1 cellular context compared by ENCODE assay signal in the genomic region with DNA sequence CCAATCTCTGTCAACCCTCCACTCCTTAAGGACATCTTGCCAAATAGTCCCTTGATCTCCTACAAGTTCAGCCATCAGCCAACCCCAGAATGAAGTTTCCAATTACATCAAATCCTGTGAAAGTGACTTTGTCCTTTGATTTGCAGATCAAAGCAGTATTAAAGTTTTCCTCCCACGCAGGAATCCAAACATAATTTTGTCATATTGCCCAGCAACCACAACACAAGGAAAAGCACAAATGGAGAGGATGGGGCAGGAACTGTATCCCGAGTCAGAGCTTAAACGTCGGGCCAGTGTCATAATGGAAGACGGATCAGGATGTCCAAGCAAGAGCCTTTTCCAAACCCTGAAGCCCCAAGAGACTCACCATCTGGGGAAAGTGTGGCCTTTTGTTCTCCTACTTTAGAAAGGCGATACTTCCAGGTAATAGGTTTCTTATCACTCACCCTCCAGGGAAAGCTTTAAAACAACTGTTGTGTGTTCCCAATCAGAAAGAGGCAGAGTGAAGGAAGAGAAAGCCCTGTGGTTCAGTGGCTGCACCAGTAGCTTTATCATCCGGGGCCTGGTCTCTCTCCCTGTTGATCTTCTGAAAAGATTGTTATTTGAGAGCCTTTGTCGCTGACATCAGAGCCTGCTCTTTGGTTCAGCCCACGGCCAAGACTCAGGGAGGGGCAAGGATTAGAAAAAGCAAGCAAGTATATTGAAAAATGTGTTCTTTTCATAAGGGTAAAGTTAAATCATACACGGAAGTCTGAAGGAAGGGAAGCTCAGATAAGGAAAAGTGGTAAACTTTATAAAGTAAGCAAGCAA.
TF ChIP-seq lines count a peak whose summit lies in the region.

No MANE protein-coding gene starts in this region.

TF ChIP-seq in HepG2, 621 proteins besides CTCF, POLR2A, EP300 and RAD21 (continued from another document):
- TF ChIP-seq, protein P1, sequence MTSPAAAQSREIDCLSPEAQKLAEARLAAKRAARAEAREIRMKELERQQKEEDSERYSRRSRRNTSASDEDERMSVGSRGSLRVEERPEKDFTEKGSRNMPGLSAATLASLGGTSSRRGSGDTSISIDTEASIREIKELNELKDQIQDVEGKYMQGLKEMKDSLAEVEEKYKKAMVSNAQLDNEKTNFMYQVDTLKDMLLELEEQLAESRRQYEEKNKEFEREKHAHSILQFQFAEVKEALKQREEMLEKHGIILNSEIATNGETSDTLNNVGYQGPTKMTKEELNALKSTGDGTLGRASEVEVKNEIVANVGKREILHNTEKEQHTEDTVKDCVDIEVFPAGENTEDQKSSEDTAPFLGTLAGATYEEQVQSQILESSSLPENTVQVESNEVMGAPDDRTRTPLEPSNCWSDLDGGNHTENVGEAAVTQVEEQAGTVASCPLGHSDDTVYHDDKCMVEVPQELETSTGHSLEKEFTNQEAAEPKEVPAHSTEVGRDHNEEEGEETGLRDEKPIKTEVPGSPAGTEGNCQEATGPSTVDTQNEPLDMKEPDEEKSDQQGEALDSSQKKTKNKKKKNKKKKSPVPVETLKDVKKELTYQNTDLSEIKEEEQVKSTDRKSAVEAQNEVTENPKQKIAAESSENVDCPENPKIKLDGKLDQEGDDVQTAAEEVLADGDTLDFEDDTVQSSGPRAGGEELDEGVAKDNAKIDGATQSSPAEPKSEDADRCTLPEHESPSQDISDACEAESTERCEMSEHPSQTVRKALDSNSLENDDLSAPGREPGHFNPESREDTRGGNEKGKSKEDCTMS (CRISPR knock-in tag; conservative IDR thresholded peaks at IDR 0.05) = no peak
- TF ChIP-seq BCL6 (CRISPR knock-in tag; IDR thresholded peaks at IDR 0.05) = no peak
- TF ChIP-seq, protein P2, sequence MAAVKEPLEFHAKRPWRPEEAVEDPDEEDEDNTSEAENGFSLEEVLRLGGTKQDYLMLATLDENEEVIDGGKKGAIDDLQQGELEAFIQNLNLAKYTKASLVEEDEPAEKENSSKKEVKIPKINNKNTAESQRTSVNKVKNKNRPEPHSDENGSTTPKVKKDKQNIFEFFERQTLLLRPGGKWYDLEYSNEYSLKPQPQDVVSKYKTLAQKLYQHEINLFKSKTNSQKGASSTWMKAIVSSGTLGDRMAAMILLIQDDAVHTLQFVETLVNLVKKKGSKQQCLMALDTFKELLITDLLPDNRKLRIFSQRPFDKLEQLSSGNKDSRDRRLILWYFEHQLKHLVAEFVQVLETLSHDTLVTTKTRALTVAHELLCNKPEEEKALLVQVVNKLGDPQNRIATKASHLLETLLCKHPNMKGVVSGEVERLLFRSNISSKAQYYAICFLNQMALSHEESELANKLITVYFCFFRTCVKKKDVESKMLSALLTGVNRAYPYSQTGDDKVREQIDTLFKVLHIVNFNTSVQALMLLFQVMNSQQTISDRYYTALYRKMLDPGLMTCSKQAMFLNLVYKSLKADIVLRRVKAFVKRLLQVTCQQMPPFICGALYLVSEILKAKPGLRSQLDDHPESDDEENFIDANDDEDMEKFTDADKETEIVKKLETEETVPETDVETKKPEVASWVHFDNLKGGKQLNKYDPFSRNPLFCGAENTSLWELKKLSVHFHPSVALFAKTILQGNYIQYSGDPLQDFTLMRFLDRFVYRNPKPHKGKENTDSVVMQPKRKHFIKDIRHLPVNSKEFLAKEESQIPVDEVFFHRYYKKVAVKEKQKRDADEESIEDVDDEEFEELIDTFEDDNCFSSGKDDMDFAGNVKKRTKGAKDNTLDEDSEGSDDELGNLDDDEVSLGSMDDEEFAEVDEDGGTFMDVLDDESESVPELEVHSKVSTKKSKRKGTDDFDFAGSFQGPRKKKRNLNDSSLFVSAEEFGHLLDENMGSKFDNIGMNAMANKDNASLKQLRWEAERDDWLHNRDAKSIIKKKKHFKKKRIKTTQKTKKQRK (IDR thresholded peaks at IDR 0.05; ENCODE audit: low read length) = no peak
- TF ChIP-seq, protein P3, sequence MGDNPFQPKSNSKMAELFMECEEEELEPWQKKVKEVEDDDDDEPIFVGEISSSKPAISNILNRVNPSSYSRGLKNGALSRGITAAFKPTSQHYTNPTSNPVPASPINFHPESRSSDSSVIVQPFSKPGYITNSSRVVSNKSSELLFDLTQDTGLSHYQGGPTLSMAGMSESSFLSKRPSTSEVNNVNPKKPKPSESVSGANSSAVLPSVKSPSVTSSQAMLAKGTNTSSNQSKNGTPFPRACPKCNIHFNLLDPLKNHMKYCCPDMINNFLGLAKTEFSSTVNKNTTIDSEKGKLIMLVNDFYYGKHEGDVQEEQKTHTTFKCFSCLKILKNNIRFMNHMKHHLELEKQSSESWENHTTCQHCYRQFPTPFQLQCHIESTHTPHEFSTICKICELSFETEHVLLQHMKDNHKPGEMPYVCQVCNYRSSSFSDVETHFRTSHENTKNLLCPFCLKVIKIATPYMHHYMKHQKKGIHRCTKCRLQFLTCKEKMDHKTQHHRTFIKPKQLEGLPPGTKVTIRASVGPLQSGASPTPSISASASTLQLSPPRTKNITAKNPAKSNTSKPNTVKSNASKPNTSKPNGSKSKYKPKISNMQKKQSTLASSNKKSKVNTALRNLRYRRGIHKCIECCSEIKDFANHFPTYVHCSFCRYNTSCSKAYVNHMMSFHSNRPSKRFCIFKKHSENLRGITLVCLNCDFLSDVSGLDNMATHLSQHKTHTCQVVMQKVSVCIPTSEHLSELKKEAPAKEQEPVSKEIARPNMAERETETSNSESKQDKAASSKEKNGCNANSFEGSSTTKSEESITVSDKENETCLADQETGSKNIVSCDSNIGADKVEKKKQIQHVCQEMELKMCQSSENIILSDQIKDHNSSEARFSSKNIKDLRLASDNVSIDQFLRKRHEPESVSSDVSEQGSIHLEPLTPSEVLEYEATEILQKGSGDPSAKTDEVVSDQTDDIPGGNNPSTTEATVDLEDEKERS (CRISPR knock-in tag; IDR thresholded peaks at IDR 0.05) = no peak
- TF ChIP-seq ZNF543 (CRISPR knock-in tag; IDR thresholded peaks at IDR 0.05) = no peak
- TF ChIP-seq SRSF4 (IDR thresholded peaks at IDR 0.05; ENCODE audit: low read depth, low read length, poor library complexity, severe bottlenecking) = no peak
